ENCODE assay signal across 32 cellular contexts in genomic region chr19:45746866-45747265, GRCh38. TPM values are rescaled to one million over a fixed set of nuclear protein-coding genes. Genes with fewer than 3 reads are reported as not detected.
"Had no signal": no experiment of that assay in that cellular context is flagged by ENCODE, and none has a peak within 500 bp of the region (broad histone marks: within the 10 kb centered on the region; RNA-seq: fewer than 3 reads in every experiment).

No MANE protein-coding gene starts in this region.

- H3K9me3 ChIP-seq: left ventricle myocardium inferior, neutrophil, ovary, right atrium auricular region, spleen, tibial nerve, uterus had no signal

- H3K36me3 Mint-ChIP-seq: mesothelial cell of epicardium; naive B cell; natural killer cell; neural progenitor cell; stimulated activated memory B cell treated with anti-CD40 and anti-IgM and Interleukin-4, amounts not matched to agents 10 μg/mL and 1 μg/mL and 100 μg/mL, for 72 hours; type B pancreatic cell had no signal

- ATAC-seq: natural killer cell; sciatic nerve; stimulated activated memory B cell treated with anti-CD40 and anti-IgM and Interleukin-4, amounts not matched to agents 10 μg/mL and 1 μg/mL and 100 μg/mL, for 72 hours; stimulated activated naive CD8-positive, alpha-beta T cell treated with anti-CD3 and anti-CD28 coated beads, Interleukin-15, amount 100 ng/mL, for 72 hours had no signal

- H3K27me3 ChIP-seq: neural progenitor cell, ovary, right atrium auricular region, uterus had no signal

- H3K4me1 ChIP-seq: left ventricle myocardium inferior, right atrium auricular region, spleen, tibial nerve, uterus had no signal

- H3K27ac ChIP-seq: left ventricle myocardium inferior, neural progenitor cell, neutrophil, ovary, right atrium auricular region, spleen, tibial nerve, uterus had no signal

- H3K27ac Mint-ChIP-seq: mesothelial cell of epicardium; natural killer cell; nephron progenitor cell; progenitor cell of endocrine pancreas; stimulated activated memory B cell treated with anti-CD40 and anti-IgM and Interleukin-4, amounts not matched to agents 10 μg/mL and 1 μg/mL and 100 μg/mL, for 72 hours; type B pancreatic cell had no signal

- H3K9me3 Mint-ChIP-seq: mesothelial cell of epicardium; naive B cell; natural killer cell; nephron progenitor cell; neural progenitor cell; stimulated activated memory B cell treated with anti-CD40 and anti-IgM and Interleukin-4, amounts not matched to agents 10 μg/mL and 1 μg/mL and 100 μg/mL, for 72 hours; stimulated activated naive CD8-positive, alpha-beta T cell treated with anti-CD3 and anti-CD28 coated beads, Interleukin-15, amount 100 ng/mL, for 72 hours; type B pancreatic cell had no signal

- DNase-seq: hippocampal formation; kidney; left ventricle myocardium inferior; mesendoderm; naive B cell; natural killer cell; nephron progenitor cell; occipital lobe; ovary; small intestine; spleen; stimulated activated CD4-positive, alpha-beta T cell treated with anti-CD3 and anti-CD28 coated beads, Interleukin-4, amount 100 ng/mL, for 24 hours; stimulated activated naive CD4-positive, alpha-beta T cell treated with Interleukin-2 at 50 U/mL for 16 hours; stimulated activated naive CD8-positive, alpha-beta T cell treated with anti-CD3 and anti-CD28 coated beads, Interleukin-15, amount 100 ng/mL, for 72 hours; substantia nigra; uterus had no signal

- H3K36me3 ChIP-seq: left ventricle myocardium inferior, neural progenitor cell, neutrophil, ovary, right atrium auricular region, spleen, tibial nerve, uterus had no signal

- H2AFZ ChIP-seq: neural progenitor cell had no signal

- H3K4me2 ChIP-seq: neural progenitor cell had no signal

- H3K9ac ChIP-seq: neural progenitor cell had no signal

- H3K4me3 ChIP-seq: left ventricle myocardium inferior, lung, neural progenitor cell, ovary, right atrium auricular region, spleen, tibial nerve, uterus had no signal

- H3K4me1 Mint-ChIP-seq: mesothelial cell of epicardium; naive B cell; natural killer cell; stimulated activated memory B cell treated with anti-CD40 and anti-IgM and Interleukin-4, amounts not matched to agents 10 μg/mL and 1 μg/mL and 100 μg/mL, for 72 hours; stimulated activated naive CD8-positive, alpha-beta T cell treated with anti-CD3 and anti-CD28 coated beads, Interleukin-15, amount 100 ng/mL, for 72 hours had no signal

- H3K4me3 Mint-ChIP-seq: mesothelial cell of epicardium; naive B cell; natural killer cell; nephron progenitor cell; neural progenitor cell; stimulated activated memory B cell treated with anti-CD40 and anti-IgM and Interleukin-4, amounts not matched to agents 10 μg/mL and 1 μg/mL and 100 μg/mL, for 72 hours; stimulated activated naive CD8-positive, alpha-beta T cell treated with anti-CD3 and anti-CD28 coated beads, Interleukin-15, amount 100 ng/mL, for 72 hours; type B pancreatic cell had no signal

RNA-seq across cellular contexts. Expression of gene MEIOSIN, which starts 13.6 kb away (rescaled TPM):
- total RNA-seq: kidney, left ventricle myocardium inferior, lower leg skin, lung, mesothelial cell of epicardium, mononuclear cell, natural killer cell, occipital lobe, ovary, progenitor cell of endocrine pancreas, pulmonary artery endothelial cell, renal cortical epithelial cell, sciatic nerve, spleen, temporal lobe, tibial nerve, ureter, uterus had no signal
- polyA plus RNA-seq: lung, ovary, small intestine had no signal
